Comparison of ENCODE assay signal across 19 cellular contexts in the genomic region with DNA sequence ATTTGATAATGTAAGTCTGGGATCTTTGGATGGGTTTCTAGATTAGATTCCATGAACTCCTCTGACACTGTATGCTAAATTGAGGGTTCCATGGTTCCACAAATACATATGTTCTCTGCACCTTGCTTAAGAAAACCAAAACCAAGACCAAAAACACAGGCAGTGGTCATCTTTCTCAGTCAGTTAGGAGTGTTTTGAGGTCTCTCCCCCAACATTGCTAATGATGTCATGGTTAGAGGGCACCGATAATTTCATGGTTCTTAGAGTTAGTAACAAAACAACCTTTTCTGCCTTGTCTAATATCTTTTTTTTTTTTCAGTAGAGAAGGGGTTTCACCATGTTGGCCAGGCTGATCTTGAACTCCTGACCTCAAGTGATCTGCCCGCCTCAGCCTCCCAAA. TPM values are rescaled to one million over a fixed set of nuclear protein-coding genes. Genes with fewer than 3 reads are reported as not detected.
A peak's percentile ranks its signal among the peaks of the same experiment; 100 is the strongest.
DNase-seq lines count a peak whose midpoint lies in the region; ATAC-seq and TF ChIP-seq lines count a peak whose summit lies in the region.
"Had no signal": no experiment of that assay in that cellular context is flagged by ENCODE, and none has a peak within 500 bp of the region (broad histone marks: within the 10 kb centered on the region; RNA-seq: fewer than 3 reads in every experiment).

No MANE protein-coding gene starts in this region.

- no peaks in the 10 kb centered on the region for H3K9me3 ChIP-seq in CD4-positive, CD25-positive, alpha-beta regulatory T cell (ENCODE audit: control insufficient read depth in 2 of 2, low read length in 2 of 2)
- no peaks in the 10 kb centered on the region for H3K9me3 ChIP-seq in endodermal cell (ENCODE audit: control insufficient read depth, low read length)
- H3K9me3 ChIP-seq: adrenal gland, BLaER1 had no signal

- DNase-seq in CD4-positive, CD25-positive, alpha-beta regulatory T cell: no peak
- DNase-seq in endodermal cell: peak; percentile 2
- no peak for DNase-seq in NCI-H446 (lab: John Stamatoyannopoulos, UW)
- DNase-seq in activated CD4-positive, alpha-beta T cell treated with anti-CD3 and anti-CD28 coated beads for 1 hour: no peak
- DNase-seq in DMS153 treated with DMSO at 0.1 percent for 48 hours (lab: John Stamatoyannopoulos, UW; ENCODE audit: unreplicated experiment): no peak
- DNase-seq: activated CD4-positive, alpha-beta memory T cell treated with anti-CD3 and anti-CD28 coated beads, Interleukin-2, amount 10 ng/mL, durations not matched to agents 7 days and 5 days; adrenal gland; brain microvascular endothelial cell; glutamatergic neuron; H7; KBM-7; kidney glomerular epithelial cell; MV-4-11; NCI-H69; occipital lobe had no signal

- H3K36me3 ChIP-seq in CD4-positive, CD25-positive, alpha-beta regulatory T cell (ENCODE audit: control insufficient read depth, insufficient read depth, low read length): no peaks in the 10 kb centered on the region
- peaks cover 11% of the 10 kb centered on the region for H3K36me3 ChIP-seq in endodermal cell (ENCODE audit: control insufficient read depth, insufficient read depth, low read length)
- H3K36me3 ChIP-seq: adrenal gland, brain microvascular endothelial cell had no signal

- no peak overlapping the region for H3K4me3 Mint-ChIP-seq in CD4-positive, CD25-positive, alpha-beta regulatory T cell
- no peak overlapping the region for H3K4me3 Mint-ChIP-seq in endodermal cell
- H3K4me3 Mint-ChIP-seq: activated CD4-positive, alpha-beta memory T cell treated with anti-CD3 and anti-CD28 coated beads, Interleukin-2, amount 10 ng/mL, durations not matched to agents 7 days and 5 days had no signal

- no peak overlapping the region for H3K9ac ChIP-seq in endodermal cell (ENCODE audit: extremely low read depth, low read length, poor library complexity, severe bottlenecking)
- H3K9ac ChIP-seq: BLaER1 had no signal

- H3K36me3 Mint-ChIP-seq in CD4-positive, CD25-positive, alpha-beta regulatory T cell: peaks cover 12% of the 10 kb centered on the region
- H3K36me3 Mint-ChIP-seq in endodermal cell (ENCODE audit: low read depth): no peaks in the 10 kb centered on the region

- H3K9me3 Mint-ChIP-seq in CD4-positive, CD25-positive, alpha-beta regulatory T cell: no peaks in the 10 kb centered on the region
- no peaks in the 10 kb centered on the region for H3K9me3 Mint-ChIP-seq in endodermal cell
- H3K9me3 Mint-ChIP-seq: activated CD4-positive, alpha-beta memory T cell treated with anti-CD3 and anti-CD28 coated beads, Interleukin-2, amount 10 ng/mL, durations not matched to agents 7 days and 5 days had no signal

- H3K27ac Mint-ChIP-seq in CD4-positive, CD25-positive, alpha-beta regulatory T cell: peak overlapping the region in 2 of 3 donors; percentile 4 to 69
- no peak overlapping the region for H3K27ac Mint-ChIP-seq in endodermal cell
- H3K27ac Mint-ChIP-seq: activated CD4-positive, alpha-beta memory T cell treated with anti-CD3 and anti-CD28 coated beads, Interleukin-2, amount 10 ng/mL, durations not matched to agents 7 days and 5 days had no signal

- H3K27me3 ChIP-seq in CD4-positive, CD25-positive, alpha-beta regulatory T cell (ENCODE audit: control insufficient read depth, insufficient read depth, low read length): no peaks in the 10 kb centered on the region
- no peaks in the 10 kb centered on the region for H3K27me3 ChIP-seq in endodermal cell (ENCODE audit: control insufficient read depth, insufficient read depth, low read length, poor library complexity, severe bottlenecking)
- H3K27me3 ChIP-seq: adrenal gland, BLaER1, brain microvascular endothelial cell had no signal

- peaks cover 58 to 91% (median 71%) of the 10 kb centered on the region in 4 donors for H3K4me1 Mint-ChIP-seq in CD4-positive, CD25-positive, alpha-beta regulatory T cell
- H3K4me1 Mint-ChIP-seq in endodermal cell: peaks cover 51% of the 10 kb centered on the region

- TF ChIP-seq CTCF in endodermal cell (conservative IDR thresholded peaks at IDR 0.05): no peak

- H3K27ac ChIP-seq in CD4-positive, CD25-positive, alpha-beta regulatory T cell (ENCODE audit: insufficient read depth, low read length, poor library complexity, severe bottlenecking): no peak overlapping the region
- no peak overlapping the region for H3K27ac ChIP-seq in endodermal cell (ENCODE audit: low read depth, low read length)
- H3K27ac ChIP-seq: BLaER1, brain microvascular endothelial cell had no signal

- H3K4me1 ChIP-seq in CD4-positive, CD25-positive, alpha-beta regulatory T cell (ENCODE audit: control insufficient read depth, insufficient read depth, low read length, poor library complexity, severe bottlenecking): peaks cover 41% of the 10 kb centered on the region
- peaks cover 3% of the 10 kb centered on the region for H3K4me1 ChIP-seq in endodermal cell (ENCODE audit: control insufficient read depth, insufficient read depth, low read length)

- 83 to 91% methylated on average over 1 of the region's 2 CpGs for WGBS in endodermal cell (ENCODE audit: insufficient coverage in 1 of 2, insufficient read length in 1 of 2), 2 experiments

- no peak overlapping the region for H3K4me3 ChIP-seq in CD4-positive, CD25-positive, alpha-beta regulatory T cell (ENCODE audit: low read depth, low read length)
- H3K4me3 ChIP-seq in endodermal cell (ENCODE audit: low read length): no peak overlapping the region
- H3K4me3 ChIP-seq: adrenal gland, BLaER1 had no signal

- H3K27me3 Mint-ChIP-seq in CD4-positive, CD25-positive, alpha-beta regulatory T cell: no peaks in the 10 kb centered on the region
- H3K27me3 Mint-ChIP-seq in endodermal cell (ENCODE audit: insufficient read depth): no peaks in the 10 kb centered on the region
- H3K27me3 Mint-ChIP-seq: activated CD4-positive, alpha-beta memory T cell treated with anti-CD3 and anti-CD28 coated beads, Interleukin-2, amount 10 ng/mL, durations not matched to agents 7 days and 5 days had no signal

- no peak for ATAC-seq in CD4-positive, CD25-positive, alpha-beta regulatory T cell (ENCODE audit: low read depth in 2 of 2)
- ATAC-seq in GM18867 (IDR thresholded peaks at IDR 0.05; ENCODE audit: unreplicated experiment) (peak; percentile 52), HG02610 (IDR thresholded peaks at IDR 0.05; ENCODE audit: unreplicated experiment) (peak; percentile 39), GM21786 (IDR thresholded peaks at IDR 0.05; ENCODE audit: unreplicated experiment) (no peak)

RNA-seq across cellular contexts. Expression of a gene that starts 44.5 kb away (rescaled TPM):
- total RNA-seq in CD4-positive, CD25-positive, alpha-beta regulatory T cell: 186 TPM
- 10 to 100 TPM in 3 of 4 donors, 1 to 10 TPM in 1; 9.8 to 17.8 (median 12.2) TPM for polyA plus RNA-seq in CD4-positive, CD25-positive, alpha-beta regulatory T cell
- 100 to 1,000 TPM in 1 of 2 donors, 10 to 100 TPM in 1; 74.0 to 110 TPM for total RNA-seq in endodermal cell
- 44.9 TPM for polyA plus RNA-seq in endodermal cell (2013, experiment 1 of 2)
- 47.0 TPM for polyA plus RNA-seq in endodermal cell (2013, experiment 2 of 2)

Comparison
In these comparisons a context has a peak if more than half of its experiments do, and no peak if none do; other contexts are left out.
1. ATAC-seq: peak in GM18867 (single experiment) and HG02610 (single experiment); none in CD4-positive, CD25-positive, alpha-beta regulatory T cell (0 of 2) and GM21786 (single experiment).